ENCODE assay signal across 16 cellular contexts in genomic region chr4:120769227-120769626, GRCh38.
DNase-seq lines count a peak whose midpoint lies in the region; ATAC-seq and TF ChIP-seq lines count a peak whose summit lies in the region.
"Had no signal": no experiment of that assay in that cellular context is flagged by ENCODE, and none has a peak within 500 bp of the region (broad histone marks: within the 10 kb centered on the region; RNA-seq: fewer than 3 reads in every experiment).

No MANE protein-coding gene starts in this region.

- in situ Hi-C loops in transverse colon (cut with MboI; ENCODE audit: low pct_ligation_motif_present in 1 of 4, low pct_unique_long_range_greater_than_20kb in 1 of 4, low sequenced_read_pairs in 3 of 4) = no loop called here

- no peak for TF ChIP-seq CTCF in AG04449 (IDR thresholded peaks at IDR 0.05; ENCODE audit: insufficient read depth, low read length, missing control alignments)
- no peak for TF ChIP-seq CTCF in HFFc6 (IDR thresholded peaks at IDR 0.05)
- no peak for TF ChIP-seq CTCF in upper lobe of right lung (IDR thresholded peaks at IDR 0.05)
- TF ChIP-seq CTCF in transverse colon (IDR thresholded peaks at IDR 0.05) = no peak

- 0 out of 2 replicates have a peak overlapping the region, but pooled peaks have one; percentile 22 for H3K27ac Mint-ChIP-seq in HFFc6
- H3K27ac Mint-ChIP-seq: memory B cell had no signal

- no peaks in the 10 kb centered on the region for H3K9me3 Mint-ChIP-seq in HFFc6
- H3K9me3 Mint-ChIP-seq: central memory CD8-positive, alpha-beta T cell had no signal

- H3K27me3 ChIP-seq in upper lobe of right lung (no peaks in the 10 kb centered on the region), transverse colon (no peaks in the 10 kb centered on the region)

- TF ChIP-seq POLR2A in transverse colon (IDR thresholded peaks at IDR 0.05) = no peak

- H3K4me3 Mint-ChIP-seq in HFFc6 = peak overlapping the region; percentile 51; the same call in 1 of the 2 replicates
- H3K4me3 Mint-ChIP-seq: central memory CD8-positive, alpha-beta T cell; memory B cell had no signal

- DNase-seq in AG04449 (ENCODE audit: low read depth, low spot score) (peak; percentile 64), HFFc6 (peak; percentile 28), brain pericyte (ENCODE audit: low read depth, low spot score) (peak; percentile 47), left kidney (ENCODE audit: low read depth, low spot score) (peak; percentile 45), upper lobe of right lung (no peak), NOMO-1 treated with dmso at 0.1 percent for 144 hours (lab: John Stamatoyannopoulos, UW; ENCODE audit: unreplicated experiment) (no peak), transverse colon (no peak)
- DNase-seq: activated CD4-positive, CD25-positive, alpha-beta regulatory T cell treated with anti-CD3 and anti-CD28 coated beads, Interleukin-2, amount 50 U/mL, for 72 hours; activated T-cell treated with anti-CD3 and anti-CD28 coated beads, Interleukin-2, amount 50 U/mL, for 48 hours; glutamatergic neuron; NCI-H1092 treated with DMSO at 0.1 percent for 48 hours; NCI-H526 had no signal

- ATAC-seq in upper lobe of right lung (no peak), GM21619 (IDR thresholded peaks at IDR 0.05; ENCODE audit: unreplicated experiment) (no peak)

- H3K4me3 ChIP-seq in AG04449 (ENCODE audit: low read depth, low read length) = no peak overlapping the region
- H3K4me3 ChIP-seq in upper lobe of right lung = no peak overlapping the region
- no peak overlapping the region for H3K4me3 ChIP-seq in transverse colon
- H3K4me3 ChIP-seq: SK-N-MC had no signal

- H3K36me3 Mint-ChIP-seq in HFFc6 (ENCODE audit: low read depth) = no peaks in the 10 kb centered on the region
- H3K36me3 Mint-ChIP-seq: memory B cell had no signal

- H3K4me1 Mint-ChIP-seq in HFFc6 (ENCODE audit: low read depth) = peaks cover 8% of the 10 kb centered on the region
- H3K4me1 Mint-ChIP-seq: central memory CD8-positive, alpha-beta T cell; memory B cell had no signal

- H3K27me3 Mint-ChIP-seq in HFFc6 (ENCODE audit: insufficient read depth) = no peaks in the 10 kb centered on the region
- H3K27me3 Mint-ChIP-seq: central memory CD8-positive, alpha-beta T cell; memory B cell had no signal

- H3K27ac ChIP-seq in upper lobe of right lung (no peak overlapping the region), transverse colon (no peak overlapping the region)
- H3K27ac ChIP-seq: SK-N-MC had no signal

- intact Hi-C loops in upper lobe of right lung (cut with DNase I) (no loop called here), transverse colon (cut with DNase I; ENCODE audit: low total_unique reads) (no loop called here)

- CTCF ChIA-PET in AG04449 (lab: Yijun Ruan, JAX) = no interaction called here

- H3K4me1 ChIP-seq in upper lobe of right lung = peaks cover 3% of the 10 kb centered on the region
- H3K4me1 ChIP-seq in transverse colon = peaks cover 0 to 10% (median 0%) of the 10 kb centered on the region in 4 donors

- TF ChIP-seq EP300 in transverse colon (IDR thresholded peaks at IDR 0.05; ENCODE audit: low read depth) = no peak

- H3K9me3 ChIP-seq in upper lobe of right lung (no peaks in the 10 kb centered on the region), transverse colon (no peaks in the 10 kb centered on the region)

- WGBS in transverse colon (ENCODE audit: low coverage in 1 of 2), 2 donors = 8 to 64% methylated on average over 4 of the region's 4 CpGs

- no peaks in the 10 kb centered on the region for H3K36me3 ChIP-seq in upper lobe of right lung
- no peaks in the 10 kb centered on the region for H3K36me3 ChIP-seq in transverse colon

- POLR2A ChIA-PET in AG04449 (lab: Yijun Ruan, JAX) = no interaction called here

Comparison
In these comparisons a context has a peak if more than half of its experiments do, and no peak if none do; other contexts are left out.
1. DNase-seq: peak in AG04449 (single experiment), HFFc6 (single experiment), brain pericyte (single experiment) and left kidney (single experiment); none in upper lobe of right lung (single experiment), NOMO-1 treated with dmso at 0.1 percent for 144 hours (single experiment) and transverse colon (single experiment).